Comparison of ENCODE assay signal across 9 cellular contexts in genomic region chr19:3670258-3670795, GRCh38. TPM values are rescaled to one million over a fixed set of nuclear protein-coding genes. Genes with fewer than 3 reads are reported as not detected.
A peak's percentile ranks its signal among the peaks of the same experiment; 100 is the strongest.
DNase-seq lines count a peak whose midpoint lies in the region; ATAC-seq, FAIRE-seq and TF ChIP-seq lines count a peak whose summit lies in the region.
"Had no signal": no experiment of that assay in that cellular context is flagged by ENCODE, and none has a peak within 500 bp of the region (broad histone marks: within the 10 kb centered on the region; RNA-seq: fewer than 3 reads in every experiment).

No MANE protein-coding gene starts in this region.

- no peak for TF ChIP-seq CTCF in A549 (IDR thresholded peaks at IDR 0.05)
- no peak for TF ChIP-seq CTCF in fibroblast of the aortic adventitia (IDR thresholded peaks at IDR 0.05; ENCODE audit: insufficient read depth, low read length)

- peak overlapping the region; percentile 58 for H2BK15ac ChIP-seq in neuronal stem cell (ENCODE audit: low read length)

- H4K8ac ChIP-seq in neuronal stem cell (ENCODE audit: low read depth, low read length), result no peak overlapping the region

- TF ChIP-seq EP300 in A549 (IDR thresholded peaks at IDR 0.05), result no peak

- POLR2A ChIA-PET in A549 (lab: Yijun Ruan, JAX), result no interaction called here

- WGBS in A549 (ENCODE audit: missing lambda C conversion rate), result 10% methylated on average over 2 of the region's 17 CpGs
- WGBS in neuronal stem cell (ENCODE audit: extremely low coverage in 2 of 2, insufficient read length in 2 of 2, insufficient replicate concordance in 1 of 2), 2 donors, result no CpG with 5 or more reads among the region's 17 CpGs

- H3K36me3 ChIP-seq in NT2/D1 (ENCODE audit: insufficient read depth, insufficient read length, low read length) (peaks cover 36% of the 10 kb centered on the region), neuronal stem cell (replicated peaks in 1 of 2; ENCODE audit: control insufficient read depth in 2 of 2, insufficient read depth in 2 of 2, low read length in 2 of 2) (peaks cover 3 to 10% of the 10 kb centered on the region in 2 donors)

- H3K4me3 ChIP-seq in A549 (no peak overlapping the region), NT2/D1 (ENCODE audit: insufficient read length, low read depth) (no peak overlapping the region), fibroblast of the aortic adventitia (ENCODE audit: low read depth, low read length) (peak overlapping the region; percentile 48), neuronal stem cell (ENCODE audit: low read length in 2 of 2) (no peak overlapping the region)

- H2BK5ac ChIP-seq in neuronal stem cell (ENCODE audit: low read length), result peak overlapping the region; percentile 95

- no peaks in the 10 kb centered on the region for H3K27me3 ChIP-seq in NT2/D1 (ENCODE audit: insufficient read depth, insufficient read length)
- no peaks in the 10 kb centered on the region for H3K27me3 ChIP-seq in neuronal stem cell (ENCODE audit: control insufficient read depth in 3 of 3, insufficient read depth in 3 of 3, low read depth in 1 of 3, low read length in 3 of 3)

- peak overlapping the region; percentile 44 for H3K18ac ChIP-seq in neuronal stem cell (ENCODE audit: low read length)

- H2AFZ ChIP-seq in neuronal stem cell (ENCODE audit: low read length), result no peak overlapping the region

- peak overlapping the region; percentile 56 for H3K9ac ChIP-seq in NT2/D1 (ENCODE audit: insufficient read length, low read depth)
- H3K9ac ChIP-seq in neuronal stem cell (ENCODE audit: low read depth, low read length, poor library complexity), result peak overlapping the region; percentile 60

- peaks cover 31% of the 10 kb centered on the region for H3K79me1 ChIP-seq in neuronal stem cell (ENCODE audit: low read depth, low read length)

- H3K9me3 ChIP-seq in A549 (no peaks in the 10 kb centered on the region), NT2/D1 (ENCODE audit: insufficient read depth, low read length) (no peaks in the 10 kb centered on the region), neuronal stem cell (replicated peaks in 1 of 2; ENCODE audit: control insufficient read depth in 2 of 2, insufficient read depth in 1 of 2, low read depth in 1 of 2, low read length in 2 of 2) (peaks cover 0 to 2% of the 10 kb centered on the region in 2 donors)

- peaks cover 19% of the 10 kb centered on the region for H3K4me1 ChIP-seq in A549
- peaks cover 51% of the 10 kb centered on the region for H3K4me1 ChIP-seq in NT2/D1 (ENCODE audit: insufficient read depth, insufficient read length)
- peaks cover 42 to 47% of the 10 kb centered on the region in 2 donors for H3K4me1 ChIP-seq in neuronal stem cell (ENCODE audit: control insufficient read depth in 2 of 2, insufficient read depth in 1 of 2, low read depth in 1 of 2, low read length in 2 of 2)

- ATAC-seq in A549 (peak; percentile 26 to 66; a peak in 4 of 6 replicates), HG02938 (IDR thresholded peaks at IDR 0.05; ENCODE audit: unreplicated experiment) (no peak), HG03097 (IDR thresholded peaks at IDR 0.05; ENCODE audit: low FRiP score, unreplicated experiment) (no peak)

- CTCF ChIA-PET in A549 (lab: Yijun Ruan, JAX), result interaction anchor here (0.6 to 0.8 kb wide), 2 partner anchors 20 to 35 kb away, joined by 3 to 4 read pairs; no protein-coding TSS in a partner anchor

- peak overlapping the region; percentile 95 for H3K23ac ChIP-seq in neuronal stem cell (ENCODE audit: low read depth, low read length, poor library complexity)

- no peak overlapping the region for H2BK12ac ChIP-seq in neuronal stem cell (ENCODE audit: low read length)

- no peak for FAIRE-seq in A549 (lab: Jason Lieb, UNC)

- H4K91ac ChIP-seq in neuronal stem cell (ENCODE audit: low read depth, low read length, poor library complexity), result no peak overlapping the region

- H3K4ac ChIP-seq in neuronal stem cell (ENCODE audit: low read length), result no peak overlapping the region

- H3K4me2 ChIP-seq in A549 (peak overlapping the region; percentile 33), neuronal stem cell (ENCODE audit: insufficient read depth, low read length, poor library complexity, severe bottlenecking) (no peak overlapping the region)

- peak overlapping the region; percentile 91 for H2BK120ac ChIP-seq in neuronal stem cell (ENCODE audit: low read depth, low read length)

- DNase-seq in A549 (ENCODE audit: low read depth in 1 of 2, low spot score in 1 of 2) (peak in 1 of 2 experiments; percentile 77), NT2/D1 (ENCODE audit: low read depth, low spot score) (no peak), fibroblast of the aortic adventitia (ENCODE audit: low read depth) (peak; percentile 95), neuronal stem cell (ENCODE audit: low spot score) (no peak), NCI-H2107 (lab: John Stamatoyannopoulos, UW) (no peak), kidney glomerular epithelial cell (lab: John Stamatoyannopoulos, UW) (no peak)
- DNase-seq: DMS53 had no signal

- TF ChIP-seq POLR2A in A549 (IDR thresholded peaks at IDR 0.05; ENCODE audit: low read length), result no peak

- H2AK5ac ChIP-seq in neuronal stem cell (ENCODE audit: low read depth, low read length), result peak overlapping the region; percentile 94

- H3K14ac ChIP-seq in neuronal stem cell (ENCODE audit: low read length), result no peak overlapping the region

- H3K27ac ChIP-seq in A549 (peak overlapping the region; percentile 44 to 75; a peak in 5 of 6 replicates), neuronal stem cell (replicated peaks; ENCODE audit: low read length) (peak overlapping the region; percentile 49)

- no peak for TF ChIP-seq RAD21 in A549 (conservative IDR thresholded peaks at IDR 0.05 in 1 of 2, IDR thresholded peaks at IDR 0.05 in 1 of 2)

TF ChIP-seq in A549, 52 proteins besides CTCF, POLR2A, EP300 and RAD21 (continues in another document):
- TF ChIP-seq HOXA7 (CRISPR knock-in tag; IDR thresholded peaks at IDR 0.05) (no peak), FOXS1 (CRISPR knock-in tag; IDR thresholded peaks at IDR 0.05) (no peak), ZSCAN20 (CRISPR knock-in tag; IDR thresholded peaks at IDR 0.05) (no peak), CHD2 (IDR thresholded peaks at IDR 0.05; ENCODE audit: low read length, partially characterized antibody) (no peak), CBX8 (IDR thresholded peaks at IDR 0.05) (no peak), PBX3 (IDR thresholded peaks at IDR 0.05) (no peak), EHF (CRISPR knock-in tag; IDR thresholded peaks at IDR 0.05) (no peak), NFE2L2 (conservative IDR thresholded peaks at IDR 0.05; ENCODE audit: low read length) (no peak), RARB (CRISPR knock-in tag; IDR thresholded peaks at IDR 0.05) (no peak), ELK1 (IDR thresholded peaks at IDR 0.05; ENCODE audit: low read depth, low read length) (no peak), JUN (IDR thresholded peaks at IDR 0.05) (no peak), HOXB5 (CRISPR knock-in tag; IDR thresholded peaks at IDR 0.05) (no peak), SMC3 (IDR thresholded peaks at IDR 0.05) (no peak), FOSL2 (IDR thresholded peaks at IDR 0.05) (no peak), FOSL2 (CRISPR knock-in tag; IDR thresholded peaks at IDR 0.05) (no peak), JUNB (IDR thresholded peaks at IDR 0.05) (no peak), RFX5 (IDR thresholded peaks at IDR 0.05) (no peak)

RNA-seq across cellular contexts. Expression of gene PIP5K1C, which starts 29.9 kb away (rescaled TPM):
- 2.6 and 3.5 TPM in 2 replicates for polyA plus RNA-seq in A549 (2011; rRNA removed)
- polyA plus RNA-seq in A549 (2012; cell fraction: cytosol; rRNA removed), result 4.9 and 7.4 TPM in 2 replicates
- 10.6 and 12.2 TPM in 2 replicates for polyA plus RNA-seq in A549 (2012; cell fraction: nucleus; rRNA removed)
- polyA plus RNA-seq in A549 (2017; fragmentation: RNase III; extraction: RNeasy Plus Mini Kit Qiagen cat#74134 plus additional on column Dnase treatment), result 8.1 to 9.5 TPM (median 9.3 TPM) in 3 replicates
- polyA minus RNA-seq in A549 (2011; rRNA and poly(A)+ RNA removed), result 14.5 and 17.1 TPM in 2 replicates
- 12.8 and 32.2 TPM in 2 replicates for total RNA-seq in fibroblast of the aortic adventitia (ENCODE audit: low replicate concordance)
- polyA plus RNA-seq in neuronal stem cell (2013, experiment 1 of 2), result 25.4 TPM
- polyA plus RNA-seq in neuronal stem cell (2013, experiment 2 of 2), result 24.7 TPM

RNA-seq across cellular contexts. Expression of gene TJP3, which starts 37.9 kb away (rescaled TPM):
- polyA plus RNA-seq in A549 (2011; rRNA removed), result 2.3 and 4.0 TPM in 2 replicates
- 0.90 and 1.1 TPM in 2 replicates for polyA plus RNA-seq in A549 (2012; cell fraction: cytosol; rRNA removed)
- 0.89 and 2.1 TPM in 2 replicates for polyA plus RNA-seq in A549 (2012; cell fraction: nucleus; rRNA removed)
- polyA plus RNA-seq in A549 (2017; fragmentation: RNase III; extraction: RNeasy Plus Mini Kit Qiagen cat#74134 plus additional on column Dnase treatment), result 1.4 to 1.8 TPM (median 1.5 TPM) in 3 replicates
- polyA minus RNA-seq in A549 (2011; rRNA and poly(A)+ RNA removed), result 2.1 and 3.7 TPM in 2 replicates
- total RNA-seq in fibroblast of the aortic adventitia (ENCODE audit: low replicate concordance), result not detected in 2 replicates
- polyA plus RNA-seq in neuronal stem cell (2013, experiment 1 of 2), result 23.4 TPM
- 21.0 TPM for polyA plus RNA-seq in neuronal stem cell (2013, experiment 2 of 2)

RNA-seq across cellular contexts. Expression of gene CACTIN, which starts 43.7 kb away (rescaled TPM):
- 6.4 and 8.3 TPM in 2 replicates for polyA plus RNA-seq in A549 (2011; rRNA removed)
- polyA plus RNA-seq in A549 (2012; cell fraction: cytosol; rRNA removed), result 21.6 and 28.8 TPM in 2 replicates
- polyA plus RNA-seq in A549 (2012; cell fraction: nucleus; rRNA removed), result 44.9 and 67.0 TPM in 2 replicates
- 14.6 to 15.3 TPM (median 14.9 TPM) in 3 replicates for polyA plus RNA-seq in A549 (2017; fragmentation: RNase III; extraction: RNeasy Plus Mini Kit Qiagen cat#74134 plus additional on column Dnase treatment)
- 5.4 and 8.2 TPM in 2 replicates for polyA minus RNA-seq in A549 (2011; rRNA and poly(A)+ RNA removed)
- 15.7 and 21.3 TPM in 2 replicates for total RNA-seq in fibroblast of the aortic adventitia (ENCODE audit: low replicate concordance)
- 23.9 TPM for polyA plus RNA-seq in neuronal stem cell (2013, experiment 1 of 2)
- 25.3 TPM for polyA plus RNA-seq in neuronal stem cell (2013, experiment 2 of 2)

Comparison
In these comparisons a context has a peak if more than half of its experiments do, and no peak if none do; other contexts are left out.
1. ATAC-seq: peak in A549 (2 of 2); none in HG02938 (single experiment) and HG03097 (single experiment).